29 cellular contexts compared by ENCODE assay signal in the genomic region with DNA sequence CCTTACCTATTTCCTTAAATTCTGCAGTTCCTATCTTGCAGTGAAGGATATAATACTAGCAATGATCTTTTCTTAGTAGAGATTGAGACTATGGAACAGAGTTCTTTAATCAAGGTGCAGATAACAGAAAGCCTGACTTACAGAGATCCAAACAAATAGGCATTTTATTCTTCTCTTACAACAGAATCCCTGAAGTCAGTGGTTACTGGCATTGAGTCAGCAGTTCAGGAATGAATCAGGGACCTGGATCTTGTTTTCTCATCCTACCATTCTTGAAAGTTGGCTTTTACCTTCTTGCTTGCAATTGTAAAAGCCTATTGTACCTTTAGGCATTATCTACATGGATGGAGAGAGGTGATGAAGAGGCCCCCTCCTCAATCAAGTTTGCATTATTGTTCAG. TPM values are rescaled to one million over a fixed set of nuclear protein-coding genes. Genes with fewer than 3 reads are reported as not detected.
DNase-seq lines count a peak whose midpoint lies in the region; ATAC-seq, FAIRE-seq and TF ChIP-seq lines count a peak whose summit lies in the region.
"Had no signal": no experiment of that assay in that cellular context is flagged by ENCODE, and none has a peak within 500 bp of the region (broad histone marks: within the 10 kb centered on the region; RNA-seq: fewer than 3 reads in every experiment).

No MANE protein-coding gene starts in this region.

- no peaks in the 10 kb centered on the region for H3K9me3 Mint-ChIP-seq in natural killer cell treated with Interleukin-12 subunit alpha and Interleukin-12 subunit beta and Interleukin-15 and Interleukin-18, amount 100 ng/mL, for 72 hours
- H3K9me3 Mint-ChIP-seq: activated naive CD8-positive, alpha-beta T cell treated with anti-CD3 and anti-CD28 coated beads, Interleukin-2, amount 10 ng/mL, durations not matched to agents 7 days and 5 days; effector memory CD8-positive, alpha-beta T cell; type B pancreatic cell had no signal

- no peaks in the 10 kb centered on the region for H3K36me3 ChIP-seq in MG63
- H3K36me3 ChIP-seq: BLaER1, colonic mucosa, esophagus muscularis mucosa, prostate gland, SJSA1 had no signal

- H3K27me3 ChIP-seq in foreskin keratinocyte (no peaks in the 10 kb centered on the region), MG63 (no peaks in the 10 kb centered on the region)
- H3K27me3 ChIP-seq: BLaER1, colonic mucosa, esophagus muscularis mucosa, SJSA1 had no signal

- H3K4me3 Mint-ChIP-seq in natural killer cell treated with Interleukin-12 subunit alpha and Interleukin-12 subunit beta and Interleukin-15 and Interleukin-18, amount 100 ng/mL, for 72 hours = no peak overlapping the region
- H3K4me3 Mint-ChIP-seq: activated CD8-positive, alpha-beta T cell treated with anti-CD3 and anti-CD28 coated beads, Interleukin-2, amount 10 ng/mL, durations not matched to agents 7 days and 5 days; activated naive CD8-positive, alpha-beta T cell treated with anti-CD3 and anti-CD28 coated beads, Interleukin-2, amount 10 ng/mL, durations not matched to agents 7 days and 5 days; effector memory CD8-positive, alpha-beta T cell; type B pancreatic cell had no signal

- TF ChIP-seq CTCF in astrocyte of the cerebellum (IDR thresholded peaks at IDR 0.05; ENCODE audit: low read depth, low read length, missing control alignments) = no peak
- no peak for TF ChIP-seq CTCF in foreskin keratinocyte (conservative IDR thresholded peaks at IDR 0.05)

- H3K4me1 ChIP-seq in foreskin keratinocyte = no peaks in the 10 kb centered on the region
- H3K4me1 ChIP-seq: BLaER1, colonic mucosa, esophagus muscularis mucosa, prostate gland, SJSA1 had no signal

- no peak overlapping the region for H3K27ac Mint-ChIP-seq in natural killer cell treated with Interleukin-12 subunit alpha and Interleukin-12 subunit beta and Interleukin-15 and Interleukin-18, amount 100 ng/mL, for 72 hours
- H3K27ac Mint-ChIP-seq: activated CD8-positive, alpha-beta T cell treated with anti-CD3 and anti-CD28 coated beads, Interleukin-2, amount 10 ng/mL, durations not matched to agents 7 days and 5 days; activated naive CD8-positive, alpha-beta T cell treated with anti-CD3 and anti-CD28 coated beads, Interleukin-2, amount 10 ng/mL, durations not matched to agents 7 days and 5 days; effector memory CD8-positive, alpha-beta T cell; type B pancreatic cell had no signal

- no peak for FAIRE-seq in GM19239 (lab: Jason Lieb, UNC)

- ATAC-seq in foreskin keratinocyte = peak; percentile 31
- ATAC-seq in HG02970 (IDR thresholded peaks at IDR 0.05; ENCODE audit: low FRiP score, unreplicated experiment) = no peak
- no peak for ATAC-seq in natural killer cell treated with Interleukin-12 subunit alpha and Interleukin-12 subunit beta and Interleukin-15 and Interleukin-18, amount 100 ng/mL, for 72 hours
- ATAC-seq: activated CD8-positive, alpha-beta T cell treated with anti-CD3 and anti-CD28 coated beads, Interleukin-2, amount 10 ng/mL, durations not matched to agents 7 days and 5 days; effector memory CD8-positive, alpha-beta T cell had no signal

- H3K27me3 Mint-ChIP-seq in natural killer cell treated with Interleukin-12 subunit alpha and Interleukin-12 subunit beta and Interleukin-15 and Interleukin-18, amount 100 ng/mL, for 72 hours = peaks cover 5 to 7% of the 10 kb centered on the region in 2 donors
- H3K27me3 Mint-ChIP-seq: activated naive CD8-positive, alpha-beta T cell treated with anti-CD3 and anti-CD28 coated beads, Interleukin-2, amount 10 ng/mL, durations not matched to agents 7 days and 5 days; effector memory CD8-positive, alpha-beta T cell had no signal

- in situ Hi-C loops in astrocyte of the cerebellum (cut with HindIII; ENCODE audit: low sequenced_read_pairs) = no loop called here

- no peaks in the 10 kb centered on the region for H3K9me3 ChIP-seq in MG63
- H3K9me3 ChIP-seq: BLaER1, colonic mucosa, esophagus muscularis mucosa, prostate gland, SJSA1 had no signal

- DNase-seq in A172 (ENCODE audit: low spot score) = peak; percentile 11
- DNase-seq in GM04504 (ENCODE audit: low read depth) = peak; percentile 6
- DNase-seq in astrocyte of the cerebellum (ENCODE audit: low read depth) = peak; percentile 35
- DNase-seq in foreskin keratinocyte = peak in 1 of 2 donors; percentile 37
- DNase-seq in MG63 = no peak
- DNase-seq in natural killer cell treated with Interleukin-12 subunit alpha and Interleukin-12 subunit beta and Interleukin-15 and Interleukin-18, amount 100 ng/mL, for 72 hours (ENCODE audit: low spot score) = no peak
- no peak for DNase-seq in GM19239 (ENCODE audit: insufficient read length, low spot score)
- DNase-seq: 8988T; activated CD4-positive, CD25-positive, alpha-beta regulatory T cell treated with anti-CD3 and anti-CD28 coated beads, Interleukin-2, amount 50 U/mL, for 72 hours; activated CD8-positive, alpha-beta T cell treated with anti-CD3 and anti-CD28 coated beads, Interleukin-2, amount 10 ng/mL, durations not matched to agents 7 days and 5 days; activated effector memory CD4-positive, alpha-beta T cell treated with Interleukin-2 at 50 U/mL for 16 hours; activated naive CD8-positive, alpha-beta T cell treated with anti-CD3 and anti-CD28 coated beads, Interleukin-2, amount 10 ng/mL, durations not matched to agents 7 days and 5 days; activated T-cell treated with anti-CD3 and anti-CD28 coated beads for 4 hours; colonic mucosa; COR-L47; DMS79 treated with DMSO at 0.1 percent for 48 hours; effector memory CD8-positive, alpha-beta T cell; kidney glomerular epithelial cell; NCI-H1048; NCI-H187; NCI-H526 treated with DMSO at 0.1 percent for 48 hours had no signal

- H3K27ac ChIP-seq in foreskin keratinocyte = no peak overlapping the region
- H3K27ac ChIP-seq: BLaER1, colonic mucosa, esophagus muscularis mucosa, prostate gland, SJSA1, skin epidermis had no signal

- H3K4me1 Mint-ChIP-seq in natural killer cell treated with Interleukin-12 subunit alpha and Interleukin-12 subunit beta and Interleukin-15 and Interleukin-18, amount 100 ng/mL, for 72 hours (ENCODE audit: low read depth in 2 of 2) = no peaks in the 10 kb centered on the region

- no peaks in the 10 kb centered on the region for H3K36me3 Mint-ChIP-seq in natural killer cell treated with Interleukin-12 subunit alpha and Interleukin-12 subunit beta and Interleukin-15 and Interleukin-18, amount 100 ng/mL, for 72 hours
- H3K36me3 Mint-ChIP-seq: type B pancreatic cell had no signal

- H3K4me3 ChIP-seq in astrocyte of the cerebellum (ENCODE audit: low read depth, low read length) (no peak overlapping the region), MG63 (no peak overlapping the region)
- H3K4me3 ChIP-seq: BLaER1, colonic mucosa, esophagus muscularis mucosa, lung, prostate gland, SJSA1, skin epidermis had no signal

RNA-seq across cellular contexts. Expression of a gene that starts 47.5 kb away (rescaled TPM):
- 337 and 363 TPM in 2 replicates for total RNA-seq in A172 (2014; rRNA removed; shearing (Covaris generic))
- 14.0 and 15.1 TPM in 2 replicates for total RNA-seq in foreskin keratinocyte
- polyA plus RNA-seq in foreskin keratinocyte = 3.2 and 4.0 TPM in 2 replicates
- total RNA-seq in MG63 (2014; rRNA removed; shearing (Covaris generic); ENCODE audit: low replicate concordance) = 9.6 and 11.4 TPM in 2 replicates
- total RNA-seq in natural killer cell treated with Interleukin-12 subunit alpha and Interleukin-12 subunit beta and Interleukin-15 and Interleukin-18, amount 100 ng/mL, for 72 hours = 10 to 100 TPM; 50.9 to 73.6 TPM

Comparison
In these comparisons a context has a peak if more than half of its experiments do, and no peak if none do; other contexts are left out.
1. DNase-seq: peak in A172 (single experiment), GM04504 (single experiment) and astrocyte of the cerebellum (single experiment); none in MG63 (single experiment), natural killer cell treated with Interleukin-12 subunit alpha and Interleukin-12 subunit beta and Interleukin-15 and Interleukin-18, amount 100 ng/mL, for 72 hours (single experiment) and GM19239 (single experiment).